Comparison of ENCODE assay signal across 1 cellular context in the genomic region with DNA sequence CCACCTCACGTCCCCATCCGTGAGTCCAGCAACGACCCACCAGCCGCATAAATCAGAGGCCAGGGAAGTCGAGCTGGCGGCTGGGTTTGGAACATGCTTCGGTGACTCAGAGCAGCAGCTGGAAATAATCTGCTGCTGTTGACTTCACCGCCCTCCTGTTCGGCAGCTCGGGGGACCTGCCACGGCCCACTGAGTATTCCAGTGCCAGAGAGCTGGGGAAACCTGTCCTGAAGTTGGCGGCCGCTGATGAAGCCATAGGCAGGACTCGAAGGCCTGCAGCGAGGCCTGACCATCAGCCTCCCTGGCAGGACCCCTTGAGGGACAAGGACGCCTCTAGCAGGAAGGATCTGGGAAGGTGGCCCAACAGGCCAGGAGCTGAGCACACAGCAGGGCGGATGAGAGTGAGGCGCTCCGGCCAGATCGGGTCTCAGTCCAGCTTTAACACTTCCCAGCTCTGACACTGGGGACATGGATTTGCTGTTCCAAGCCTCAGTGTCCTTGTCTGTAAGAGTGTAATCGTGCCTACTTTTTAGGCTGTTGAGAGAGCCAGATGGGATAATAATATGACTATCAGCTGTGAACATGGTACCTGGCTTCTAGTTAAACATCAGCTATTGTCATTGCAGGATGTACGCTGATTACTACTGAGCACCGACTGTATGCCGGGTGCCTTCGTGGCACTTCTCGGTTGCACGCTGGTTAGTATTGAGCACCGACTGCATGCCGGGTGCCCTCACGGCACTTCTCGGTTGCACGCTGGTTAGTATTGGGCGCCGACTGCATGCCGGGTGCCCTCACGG.
TF ChIP-seq lines count a peak whose summit lies in the region.

No MANE protein-coding gene starts in this region.

TF ChIP-seq in IMR-90, 13 proteins besides CTCF, POLR2A, EP300 and RAD21 (continued from another document):
- TF ChIP-seq USF2 (IDR thresholded peaks at IDR 0.05; ENCODE audit: low read depth, low read length) (0 out of 2 replicates have a peak, but pooled peaks have one; percentile 5), MAFK (IDR thresholded peaks at IDR 0.05; ENCODE audit: low read depth, low read length) (no peak)
